ENCODE assay signal across 1 cellular context in the genomic region with DNA sequence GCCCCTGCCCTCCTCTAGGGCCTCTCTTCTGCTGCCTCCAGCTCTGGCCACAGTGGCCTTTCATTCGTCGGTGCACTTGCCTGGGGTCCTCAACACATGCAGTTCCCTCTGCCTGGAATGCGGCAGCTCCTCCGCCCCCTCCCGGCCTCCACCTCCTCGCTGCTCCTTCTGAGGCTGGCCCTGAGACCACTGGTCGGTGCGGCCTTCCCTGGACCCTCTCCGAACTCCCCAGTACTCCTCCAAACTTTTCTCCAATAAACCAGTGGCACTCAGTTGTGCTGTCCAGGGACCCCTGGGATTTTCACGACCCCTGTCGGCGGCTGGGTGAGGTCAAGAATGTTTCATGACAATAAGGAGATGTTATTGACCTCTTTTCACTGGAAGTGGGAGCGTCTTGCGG.
TF ChIP-seq lines count a peak whose summit lies in the region.

No MANE protein-coding gene starts in this region.

TF ChIP-seq in GM23338, 12 proteins besides CTCF, POLR2A, EP300 and RAD21 (continued from another document):
- no peak for TF ChIP-seq NANOG (IDR thresholded peaks at IDR 0.05; ENCODE audit: borderline replicate concordance)
